In the genomic region with DNA sequence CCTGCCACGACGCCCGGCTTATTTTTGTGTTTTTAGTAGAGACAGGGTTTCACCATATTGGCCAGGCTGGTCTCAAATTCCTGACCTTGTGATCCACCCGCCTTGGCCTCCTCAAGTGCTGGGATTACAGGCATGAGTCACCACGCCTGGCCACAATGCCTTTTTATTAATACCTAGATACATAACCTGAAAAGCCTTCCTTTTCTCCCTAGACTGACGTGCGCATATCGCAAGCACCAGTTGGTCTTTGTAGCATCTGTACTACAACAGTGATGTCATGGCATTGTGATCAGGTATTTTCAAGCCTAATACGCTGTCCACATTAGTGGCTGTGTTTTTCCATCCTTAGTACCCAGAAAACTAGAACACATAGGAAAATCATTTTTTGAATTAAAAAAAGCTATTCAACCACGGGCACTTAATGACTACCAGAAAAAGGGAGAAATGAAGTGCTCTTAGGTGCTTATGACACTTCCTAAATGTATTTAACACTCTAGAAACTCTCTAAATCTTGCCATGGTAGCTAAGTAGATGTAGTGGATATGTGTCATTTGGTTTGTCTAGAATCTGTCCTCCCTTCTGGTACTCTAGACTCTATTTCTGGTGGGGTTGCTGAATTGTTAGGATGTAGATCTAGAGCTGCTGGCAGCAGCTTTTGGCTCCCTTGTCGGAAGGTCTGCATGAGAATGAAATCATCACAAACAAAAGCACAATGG, we compare ENCODE assay signal across 17 cellular contexts.
DNase-seq lines count a peak whose midpoint lies in the region; ATAC-seq and TF ChIP-seq lines count a peak whose summit lies in the region.
"Had no signal": no experiment of that assay in that cellular context is flagged by ENCODE, and none has a peak within 500 bp of the region (broad histone marks: within the 10 kb centered on the region; RNA-seq: fewer than 3 reads in every experiment).

No MANE protein-coding gene starts in this region.

- TF ChIP-seq CTCF in MCF 10A (IDR thresholded peaks at IDR 0.05; ENCODE audit: unreplicated experiment) (no peak), breast epithelium (IDR thresholded peaks at IDR 0.05) (no peak), retinal pigment epithelial cell (conservative IDR thresholded peaks at IDR 0.05; ENCODE audit: low read depth, low read length) (no peak), brain microvascular endothelial cell (IDR thresholded peaks at IDR 0.05; ENCODE audit: low read depth, low read length, missing control alignments) (no peak)

- no peak overlapping the region for H3K27ac ChIP-seq in breast epithelium
- H3K27ac ChIP-seq in SJCRH30, result no peak overlapping the region
- no peak overlapping the region for H3K27ac ChIP-seq in brain microvascular endothelial cell
- H3K27ac ChIP-seq: 22Rv1 had no signal

- no peaks in the 10 kb centered on the region for H3K9me3 Mint-ChIP-seq in MCF 10A (ENCODE audit: unreplicated experiment)
- H3K9me3 Mint-ChIP-seq: H9 had no signal

- H3K9me3 ChIP-seq in breast epithelium, result no peaks in the 10 kb centered on the region
- H3K9me3 ChIP-seq in SJCRH30 (replicated peaks), result no peaks in the 10 kb centered on the region

- DNase-seq in MCF 10A (ENCODE audit: unreplicated experiment) (peak; percentile 23), breast epithelium (ENCODE audit: low spot score in 2 of 2) (no peak), SJCRH30 (peak; percentile 13 to 23), retinal pigment epithelial cell (ENCODE audit: low read depth) (peak; percentile 19), brain microvascular endothelial cell (no peak)
- DNase-seq: CD8-positive, alpha-beta T cell; COR-L47; DMS153; GOT3; H9; HFFc6; IMR-90; KBM-7 had no signal

- BruUV-seq in MCF 10A (replicated peaks; lab: Mats Ljungman, UMichigan), result no TSS peak

- intact Hi-C loops in MCF 10A (cut with micrococcal nuclease) (no loop called here), breast epithelium (cut with DNase I; ENCODE audit: low total_unique reads) (loop anchor here (10.0 kb wide), 1 partner anchor 144 kb away; no protein-coding TSS in a partner anchor)

- in situ Hi-C loops in brain microvascular endothelial cell (cut with HindIII; ENCODE audit: low pct_ligation_motif_present, low sequenced_read_pairs), result no loop called here

- no peak overlapping the region for H3K4me3 Mint-ChIP-seq in MCF 10A (ENCODE audit: unreplicated experiment)
- H3K4me3 Mint-ChIP-seq: CD14-positive monocyte; CD8-positive, alpha-beta T cell; H9; HFFc6 had no signal

- peaks cover 6% of the 10 kb centered on the region for H3K4me1 Mint-ChIP-seq in MCF 10A (ENCODE audit: insufficient read depth, unreplicated experiment)
- H3K4me1 Mint-ChIP-seq: CD14-positive monocyte had no signal

- no peaks in the 10 kb centered on the region for H3K4me1 ChIP-seq in breast epithelium
- H3K4me1 ChIP-seq in SJCRH30, result 0 out of 2 replicates have a peak, but pooled peaks cover 3% of the 10 kb centered on the region

- no peak for ATAC-seq in HG03095 (IDR thresholded peaks at IDR 0.05; ENCODE audit: unreplicated experiment)
- ATAC-seq in HG02759 (IDR thresholded peaks at IDR 0.05; ENCODE audit: unreplicated experiment), result no peak
- ATAC-seq: CD8-positive, alpha-beta T cell had no signal

- CTCF ChIA-PET in MCF 10A (lab: Yijun Ruan, JAX), result interaction anchor here (0.6 to 1.1 kb wide), 4 partner anchors 10 to 370 kb away, joined by 3 to 4 read pairs (median 3); no protein-coding TSS in a partner anchor

- H3K27me3 ChIP-seq in breast epithelium (no peaks in the 10 kb centered on the region), SJCRH30 (no peaks in the 10 kb centered on the region), brain microvascular endothelial cell (replicated peaks) (no peaks in the 10 kb centered on the region)

- no peak overlapping the region for H3K4me3 ChIP-seq in breast epithelium
- no peak overlapping the region for H3K4me3 ChIP-seq in SJCRH30
- H3K4me3 ChIP-seq in retinal pigment epithelial cell (ENCODE audit: low read length), result no peak overlapping the region
- H3K4me3 ChIP-seq in brain microvascular endothelial cell (ENCODE audit: low read depth, low read length), result no peak overlapping the region

- no peaks in the 10 kb centered on the region for H3K36me3 Mint-ChIP-seq in MCF 10A (ENCODE audit: insufficient read depth, unreplicated experiment)
- H3K36me3 Mint-ChIP-seq: CD14-positive monocyte; CD8-positive, alpha-beta T cell had no signal

- TF ChIP-seq POLR2A in breast epithelium (IDR thresholded peaks at IDR 0.05), result no peak

- POLR2A ChIA-PET in MCF 10A (lab: Yijun Ruan, JAX), result no interaction called here

- no peak overlapping the region for H3K27ac Mint-ChIP-seq in MCF 10A (ENCODE audit: low read depth, unreplicated experiment)
- H3K27ac Mint-ChIP-seq: CD14-positive monocyte; CD8-positive, alpha-beta T cell; H9; HFFc6 had no signal

- no peaks in the 10 kb centered on the region for H3K27me3 Mint-ChIP-seq in MCF 10A (ENCODE audit: insufficient read depth, unreplicated experiment)

- H3K36me3 ChIP-seq in breast epithelium, result no peaks in the 10 kb centered on the region
- no peaks in the 10 kb centered on the region for H3K36me3 ChIP-seq in SJCRH30
- no peaks in the 10 kb centered on the region for H3K36me3 ChIP-seq in brain microvascular endothelial cell (replicated peaks)

Comparison
In these comparisons a context has a peak if more than half of its experiments do, and no peak if none do; other contexts are left out.
1. DNase-seq: peak in MCF 10A (single experiment), SJCRH30 (2 of 2) and retinal pigment epithelial cell (single experiment); none in breast epithelium (0 of 2) and brain microvascular endothelial cell (single experiment).